ENCODE assay signal across 1 cellular context in the genomic region with DNA sequence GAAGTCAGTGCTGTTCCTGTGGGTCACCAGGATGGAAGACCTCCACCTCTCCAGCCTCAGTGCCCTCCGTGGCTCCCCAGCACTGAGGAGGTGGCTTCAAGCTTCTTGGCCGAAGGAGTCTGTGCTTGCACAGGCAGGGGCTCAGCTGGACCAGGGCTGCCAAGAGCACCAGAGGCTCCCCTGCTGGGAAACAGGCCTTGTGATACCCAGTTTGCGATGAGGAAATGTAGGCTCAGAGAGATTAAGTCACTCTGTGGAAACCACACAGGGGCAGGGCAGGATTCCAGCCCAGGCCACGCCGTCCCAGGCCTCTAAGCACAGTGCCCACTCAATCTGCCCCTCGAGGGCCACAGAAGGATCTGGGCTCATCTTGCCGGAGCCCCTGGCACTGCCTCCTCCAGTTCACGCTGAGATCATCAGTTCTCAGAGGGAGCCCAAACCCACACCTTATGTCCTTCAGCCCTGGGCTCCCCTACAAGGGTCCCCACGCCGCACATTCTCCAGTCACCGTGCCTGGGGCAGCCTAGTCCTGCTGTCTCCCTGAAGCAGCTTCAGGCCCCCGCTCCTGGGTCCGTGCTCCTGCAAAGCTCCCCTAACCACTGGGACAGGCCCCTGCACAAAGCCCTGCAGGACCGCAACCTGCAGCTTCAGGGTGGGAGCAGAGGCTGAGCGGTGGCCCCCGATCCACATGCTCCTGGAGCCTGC.
A peak's percentile ranks its signal among the peaks of the same experiment; 100 is the strongest.
TF ChIP-seq lines count a peak whose summit lies in the region.

No MANE protein-coding gene starts in this region.

TF ChIP-seq in IMR-90, 13 proteins besides CTCF, POLR2A, EP300 and RAD21 (continued from another document):
- no peak for TF ChIP-seq NFE2L2 (IDR thresholded peaks at IDR 0.05; ENCODE audit: low read depth, low read length)
- TF ChIP-seq RFX5 (IDR thresholded peaks at IDR 0.05; ENCODE audit: low read depth, low read length): no peak
- 0 out of 2 replicates have a peak, but pooled peaks have one; percentile 4 for TF ChIP-seq CEBPB (IDR thresholded peaks at IDR 0.05; ENCODE audit: low read depth, low read length)
